Comparison of ENCODE assay signal across 8 cellular contexts in the genomic region with DNA sequence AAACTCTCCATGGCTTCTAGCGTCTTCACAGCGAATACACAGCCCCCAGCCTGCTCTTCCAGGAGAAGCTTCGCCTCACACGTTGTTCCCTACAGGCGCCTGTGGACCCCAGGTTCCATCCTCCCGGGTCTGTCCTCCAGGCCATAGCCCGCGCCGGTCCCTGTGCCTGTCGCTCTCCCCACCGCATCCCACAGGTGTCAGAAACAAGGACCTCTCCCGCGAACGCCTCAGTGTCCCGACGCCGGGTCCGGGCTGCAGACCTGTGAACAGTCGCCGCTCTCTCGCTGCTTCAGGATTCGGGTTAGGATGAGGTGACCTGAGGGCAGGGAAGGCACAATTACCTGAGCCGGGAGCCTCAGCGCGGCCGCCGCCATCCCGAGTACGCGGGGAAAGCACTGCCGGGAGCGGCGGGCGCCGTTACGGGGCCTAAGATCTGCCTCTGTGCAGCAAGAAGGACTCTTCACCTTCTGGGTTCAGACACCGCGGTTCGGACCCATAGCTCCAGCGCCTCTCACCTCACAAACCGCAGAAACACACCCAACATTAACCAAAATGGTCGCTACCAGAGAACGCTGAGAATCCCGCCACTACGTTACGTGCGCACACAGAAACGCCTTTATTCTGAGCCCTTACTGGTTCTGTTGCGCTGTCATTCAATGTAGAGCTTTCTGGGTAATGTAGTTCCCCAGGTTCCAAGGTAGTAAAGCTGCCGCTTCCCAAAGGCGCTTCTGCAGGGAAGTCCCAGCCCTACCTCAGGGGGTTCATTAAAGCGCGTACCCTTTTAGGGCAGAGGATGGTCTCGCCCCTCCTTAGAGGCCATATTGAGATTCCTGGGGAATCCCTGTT. TPM values are rescaled to one million over a fixed set of nuclear protein-coding genes. Genes with fewer than 3 reads are reported as not detected.
DNase-seq lines count a peak whose midpoint lies in the region; ATAC-seq and TF ChIP-seq lines count a peak whose summit lies in the region.

A gene (minus strand): TSS at position 583 of the 846 bp plus-strand sequence. CDS start 1,580 bp downstream, outside the sequence.

- H3K9me3 Mint-ChIP-seq in T-cell: peaks cover 12 to 52% (median 38%) of the 10 kb centered on the region in 3 donors

- peaks cover 58% of the 10 kb centered on the region for H3K36me3 Mint-ChIP-seq in T-cell

- H3K9ac ChIP-seq in rectal smooth muscle tissue (ENCODE audit: low read length): peak within 1 kb of the TSS; percentile 22

- DNase-seq in AG08395 (ENCODE audit: low spot score) (peak; percentile 82), T-cell (peak in 30 of 34 experiments; percentile 6 to 64 (median 28)), breast epithelium (ENCODE audit: low spot score in 2 of 2) (peak; percentile 53 to 57)

- H3K27ac Mint-ChIP-seq in T-cell: peak within 1 kb of the TSS; percentile 66 to 83

- intact Hi-C loops in breast epithelium (cut with DNase I; ENCODE audit: low total_unique reads): no loop called here

- H3K27ac ChIP-seq in breast epithelium: peak within 1 kb of the TSS; percentile 81 to 85
- H3K27ac ChIP-seq in rectal smooth muscle tissue (ENCODE audit: low read depth, low read length): peak within 1 kb of the TSS; percentile 48

- no peak for TF ChIP-seq POLR2A in breast epithelium (IDR thresholded peaks at IDR 0.05)

- no peaks in the 10 kb centered on the region for H3K27me3 Mint-ChIP-seq in T-cell

- H3K4me1 ChIP-seq in breast epithelium (no peaks in the 10 kb centered on the region), rectal smooth muscle tissue (ENCODE audit: control insufficient read depth, insufficient read depth, low read length) (peaks cover 3% of the 10 kb centered on the region)

- CTCF ChIA-PET in T-cell (lab: Charles Lee): interaction anchor here in 1 of 2 donors (1.0 to 1.9 kb wide), 2 partner anchors 18 to 253 kb away, joined by 3 to 6 read pairs; a partner anchor contains a TSS

- H3K4me3 ChIP-seq in breast epithelium: peak within 1 kb of the TSS; percentile 55 to 72 (median 66)
- peak within 1 kb of the TSS; percentile 73 for H3K4me3 ChIP-seq in iPS-11a (ENCODE audit: low read depth, low read length)
- H3K4me3 ChIP-seq in rectal smooth muscle tissue (ENCODE audit: low read length): peak within 1 kb of the TSS; percentile 75

- peaks cover 66 to 95% of the 10 kb centered on the region in 2 donors for H3K9me3 ChIP-seq in breast epithelium

- peaks cover 8 to 11% (median 8%) of the 10 kb centered on the region in 3 donors for H3K4me1 Mint-ChIP-seq in T-cell

- ATAC-seq in GM21619 (IDR thresholded peaks at IDR 0.05; ENCODE audit: unreplicated experiment) (peak; percentile 58), T-cell (replicated peaks in 1 of 4) (peak; percentile 80 to 99 (median 88)), HG02885 (IDR thresholded peaks at IDR 0.05; ENCODE audit: poor library complexity, unreplicated experiment) (no peak), HG02610 (IDR thresholded peaks at IDR 0.05; ENCODE audit: unreplicated experiment) (no peak)

- H3K27me3 ChIP-seq in breast epithelium (no peaks in the 10 kb centered on the region), rectal smooth muscle tissue (ENCODE audit: control insufficient read depth, insufficient read depth, low read length) (no peaks in the 10 kb centered on the region)

- no peak for TF ChIP-seq CTCF in breast epithelium (IDR thresholded peaks at IDR 0.05)

- POLR2A ChIA-PET in T-cell (lab: Charles Lee): interaction anchor here (0.6 to 1.1 kb wide), 2 partner anchors 41 to 634 kb away, joined by 8 to 9 read pairs; no protein-coding TSS in a partner anchor

- H3K4me3 Mint-ChIP-seq in T-cell: peak within 1 kb of the TSS; percentile 82 to 90 (median 88)

- no peaks in the 10 kb centered on the region for H3K36me3 ChIP-seq in breast epithelium
- peaks cover 4% of the 10 kb centered on the region for H3K36me3 ChIP-seq in rectal smooth muscle tissue (ENCODE audit: control insufficient read depth, insufficient read depth, low read length)

RNA-seq across cellular contexts. Expression of the gene that starts here (rescaled TPM):
- total RNA-seq in T-cell (1 to 10 TPM; 2.3 to 9.0 (median 6.3) TPM), breast epithelium (1 to 10 TPM; 3.2 to 8.9 (median 5.9) TPM)

Comparison
In these comparisons a context has a peak if more than half of its experiments do, and no peak if none do; other contexts are left out.
1. DNase-seq: peak in every context shown above with its lines; median percentile 82 in AG08395; 55 in breast epithelium; 28 in T-cell.
2. ATAC-seq: peak in GM21619 (single experiment) and T-cell (4 of 4); none in HG02885 (single experiment) and HG02610 (single experiment).
3. Peak in every context shown above with its lines, with median percentiles within 50 percentile points of each other: H3K4me3 ChIP-seq.